Comparison of ENCODE assay signal across 1 cellular context in genomic region chr3:3179407-3180094, GRCh38.
TF ChIP-seq lines count a peak whose summit lies in the region.

TSS of gene CRBN (minus strand) at chr3:3179691. CDS start at chr3:3179687, 4 bp downstream.

TF ChIP-seq in HepG2, 621 proteins besides CTCF, POLR2A, EP300 and RAD21 (continued from another document and continues in another):
- TF ChIP-seq ZNF503 (CRISPR knock-in tag; IDR thresholded peaks at IDR 0.05) (peak; percentile 89; the same call in 1 of the 2 replicates), ISX (CRISPR knock-in tag; conservative IDR thresholded peaks at IDR 0.05) (0 out of 2 replicates have a peak, but pooled peaks have one; percentile 22), DNMT3B (CRISPR knock-in tag; conservative IDR thresholded peaks at IDR 0.05) (no peak), NRL (CRISPR knock-in tag; IDR thresholded peaks at IDR 0.05; ENCODE audit: borderline replicate concordance) (peak; percentile 76; the same call in 1 of the 2 replicates), MEIS2 (CRISPR knock-in tag; IDR thresholded peaks at IDR 0.05) (peak; percentile 85), ZNF225 (CRISPR knock-in tag; IDR thresholded peaks at IDR 0.05) (peak; percentile 95), TBP (CRISPR knock-in tag; IDR thresholded peaks at IDR 0.05) (peak; percentile 66; the same call in 1 of the 2 replicates), ZBTB3 (CRISPR knock-in tag; IDR thresholded peaks at IDR 0.05; ENCODE audit: borderline replicate concordance, low read depth) (no peak), ZNF816 (CRISPR knock-in tag; IDR thresholded peaks at IDR 0.05; ENCODE audit: borderline replicate concordance) (peak; percentile 68; the same call in 1 of the 2 replicates), THYN1 (CRISPR knock-in tag; IDR thresholded peaks at IDR 0.05; ENCODE audit: borderline replicate concordance, low read depth) (no peak), ZNF12 (CRISPR knock-in tag; IDR thresholded peaks at IDR 0.05) (no peak; the same call in 1 of the 2 replicates), POLR2AphosphoS2 (IDR thresholded peaks at IDR 0.05; ENCODE audit: low read depth, low read length) (0 out of 2 replicates have a peak, but pooled peaks have one; percentile 68), SRSF4 (IDR thresholded peaks at IDR 0.05; ENCODE audit: low read depth, low read length, poor library complexity, severe bottlenecking) (no peak), MLX (CRISPR knock-in tag; IDR thresholded peaks at IDR 0.05) (0 out of 2 replicates have a peak, but pooled peaks have one; percentile 39), NR1H2 (CRISPR knock-in tag; IDR thresholded peaks at IDR 0.05; ENCODE audit: borderline replicate concordance, low read depth) (no peak), ZC3H4 (CRISPR knock-in tag; IDR thresholded peaks at IDR 0.05; ENCODE audit: borderline replicate concordance) (peak; percentile 49; the same call in 1 of the 2 replicates), ZNF879 (CRISPR knock-in tag; IDR thresholded peaks at IDR 0.05) (no peak), ZNF33B (CRISPR knock-in tag; IDR thresholded peaks at IDR 0.05) (peak; percentile 90; the same call in 1 of the 2 replicates), ATRX (CRISPR knock-in tag; IDR thresholded peaks at IDR 0.05; ENCODE audit: borderline replicate concordance) (no peak), ATF7-NPFF (CRISPR knock-in tag; IDR thresholded peaks at IDR 0.05; ENCODE audit: low read depth) (peak; percentile 94), IKZF4 (CRISPR knock-in tag; IDR thresholded peaks at IDR 0.05; ENCODE audit: borderline replicate concordance, low read depth, not compliant biosample characterization) (peak; percentile 72), HDAC1 (CRISPR knock-in tag; IDR thresholded peaks at IDR 0.05) (peak; percentile 99), XRCC5 (optimal IDR thresholded peaks at IDR 0.05; ENCODE audit: low read length) (peak; percentile 96), TARDBP (CRISPR knock-in tag; IDR thresholded peaks at IDR 0.05) (peak; percentile 85; the same call in 1 of the 2 replicates), ZNF343 (CRISPR knock-in tag; IDR thresholded peaks at IDR 0.05) (peak; percentile 89; the same call in 1 of the 2 replicates), DRAP1 (CRISPR knock-in tag; IDR thresholded peaks at IDR 0.05) (peak; percentile 68; the same call in 1 of the 2 replicates), KDM5B (CRISPR knock-in tag; IDR thresholded peaks at IDR 0.05; ENCODE audit: borderline replicate concordance) (peak; percentile 90; the same call in 1 of the 2 replicates), ARID2 (CRISPR knock-in tag; IDR thresholded peaks at IDR 0.05; ENCODE audit: borderline replicate concordance) (no peak), ZNF841 (CRISPR knock-in tag; IDR thresholded peaks at IDR 0.05; ENCODE audit: borderline replicate concordance) (0 out of 2 replicates have a peak, but pooled peaks have one; percentile 57), ZNF274 (CRISPR knock-in tag; IDR thresholded peaks at IDR 0.05) (peak; percentile 95; the same call in 1 of the 2 replicates), HMGXB3 (CRISPR knock-in tag; IDR thresholded peaks at IDR 0.05; ENCODE audit: borderline replicate concordance) (peak; percentile 82; the same call in 1 of the 2 replicates), HOXA7 (CRISPR knock-in tag; IDR thresholded peaks at IDR 0.05) (no peak)
- TF ChIP-seq, protein P1, sequence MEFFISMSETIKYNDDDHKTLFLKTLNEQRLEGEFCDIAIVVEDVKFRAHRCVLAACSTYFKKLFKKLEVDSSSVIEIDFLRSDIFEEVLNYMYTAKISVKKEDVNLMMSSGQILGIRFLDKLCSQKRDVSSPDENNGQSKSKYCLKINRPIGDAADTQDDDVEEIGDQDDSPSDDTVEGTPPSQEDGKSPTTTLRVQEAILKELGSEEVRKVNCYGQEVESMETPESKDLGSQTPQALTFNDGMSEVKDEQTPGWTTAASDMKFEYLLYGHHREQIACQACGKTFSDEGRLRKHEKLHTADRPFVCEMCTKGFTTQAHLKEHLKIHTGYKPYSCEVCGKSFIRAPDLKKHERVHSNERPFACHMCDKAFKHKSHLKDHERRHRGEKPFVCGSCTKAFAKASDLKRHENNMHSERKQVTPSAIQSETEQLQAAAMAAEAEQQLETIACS (CRISPR knock-in tag; IDR thresholded peaks at IDR 0.05), result peak; percentile 69
- TF ChIP-seq, protein P2, sequence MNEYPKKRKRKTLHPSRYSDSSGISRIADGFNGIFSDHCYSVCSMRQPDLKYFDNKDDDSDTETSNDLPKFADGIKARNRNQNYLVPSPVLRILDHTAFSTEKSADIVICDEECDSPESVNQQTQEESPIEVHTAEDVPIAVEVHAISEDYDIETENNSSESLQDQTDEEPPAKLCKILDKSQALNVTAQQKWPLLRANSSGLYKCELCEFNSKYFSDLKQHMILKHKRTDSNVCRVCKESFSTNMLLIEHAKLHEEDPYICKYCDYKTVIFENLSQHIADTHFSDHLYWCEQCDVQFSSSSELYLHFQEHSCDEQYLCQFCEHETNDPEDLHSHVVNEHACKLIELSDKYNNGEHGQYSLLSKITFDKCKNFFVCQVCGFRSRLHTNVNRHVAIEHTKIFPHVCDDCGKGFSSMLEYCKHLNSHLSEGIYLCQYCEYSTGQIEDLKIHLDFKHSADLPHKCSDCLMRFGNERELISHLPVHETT (CRISPR knock-in tag; conservative IDR thresholded peaks at IDR 0.05), result 0 out of 2 replicates have a peak, but pooled peaks have one; percentile 77
- TF ChIP-seq, protein P3, sequence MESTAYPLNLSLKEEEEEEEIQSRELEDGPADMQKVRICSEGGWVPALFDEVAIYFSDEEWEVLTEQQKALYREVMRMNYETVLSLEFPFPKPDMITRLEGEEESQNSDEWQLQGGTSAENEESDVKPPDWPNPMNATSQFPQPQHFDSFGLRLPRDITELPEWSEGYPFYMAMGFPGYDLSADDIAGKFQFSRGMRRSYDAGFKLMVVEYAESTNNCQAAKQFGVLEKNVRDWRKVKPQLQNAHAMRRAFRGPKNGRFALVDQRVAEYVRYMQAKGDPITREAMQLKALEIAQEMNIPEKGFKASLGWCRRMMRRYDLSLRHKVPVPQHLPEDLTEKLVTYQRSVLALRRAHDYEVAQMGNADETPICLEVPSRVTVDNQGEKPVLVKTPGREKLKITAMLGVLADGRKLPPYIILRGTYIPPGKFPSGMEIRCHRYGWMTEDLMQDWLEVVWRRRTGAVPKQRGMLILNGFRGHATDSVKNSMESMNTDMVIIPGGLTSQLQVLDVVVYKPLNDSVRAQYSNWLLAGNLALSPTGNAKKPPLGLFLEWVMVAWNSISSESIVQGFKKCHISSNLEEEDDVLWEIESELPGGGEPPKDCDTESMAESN (CRISPR knock-in tag; conservative IDR thresholded peaks at IDR 0.05), result peak; percentile 93; the same call in 1 of the 2 replicates
- TF ChIP-seq, protein P4, sequence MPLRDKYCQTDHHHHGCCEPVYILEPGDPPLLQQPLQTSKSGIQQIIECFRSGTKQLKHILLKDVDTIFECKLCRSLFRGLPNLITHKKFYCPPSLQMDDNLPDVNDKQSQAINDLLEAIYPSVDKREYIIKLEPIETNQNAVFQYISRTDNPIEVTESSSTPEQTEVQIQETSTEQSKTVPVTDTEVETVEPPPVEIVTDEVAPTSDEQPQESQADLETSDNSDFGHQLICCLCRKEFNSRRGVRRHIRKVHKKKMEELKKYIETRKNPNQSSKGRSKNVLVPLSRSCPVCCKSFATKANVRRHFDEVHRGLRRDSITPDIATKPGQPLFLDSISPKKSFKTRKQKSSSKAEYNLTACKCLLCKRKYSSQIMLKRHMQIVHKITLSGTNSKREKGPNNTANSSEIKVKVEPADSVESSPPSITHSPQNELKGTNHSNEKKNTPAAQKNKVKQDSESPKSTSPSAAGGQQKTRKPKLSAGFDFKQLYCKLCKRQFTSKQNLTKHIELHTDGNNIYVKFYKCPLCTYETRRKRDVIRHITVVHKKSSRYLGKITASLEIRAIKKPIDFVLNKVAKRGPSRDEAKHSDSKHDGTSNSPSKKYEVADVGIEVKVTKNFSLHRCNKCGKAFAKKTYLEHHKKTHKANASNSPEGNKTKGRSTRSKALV (CRISPR knock-in tag; IDR thresholded peaks at IDR 0.05), result peak; percentile 78; the same call in 1 of the 2 replicates
- TF ChIP-seq, protein P5, sequence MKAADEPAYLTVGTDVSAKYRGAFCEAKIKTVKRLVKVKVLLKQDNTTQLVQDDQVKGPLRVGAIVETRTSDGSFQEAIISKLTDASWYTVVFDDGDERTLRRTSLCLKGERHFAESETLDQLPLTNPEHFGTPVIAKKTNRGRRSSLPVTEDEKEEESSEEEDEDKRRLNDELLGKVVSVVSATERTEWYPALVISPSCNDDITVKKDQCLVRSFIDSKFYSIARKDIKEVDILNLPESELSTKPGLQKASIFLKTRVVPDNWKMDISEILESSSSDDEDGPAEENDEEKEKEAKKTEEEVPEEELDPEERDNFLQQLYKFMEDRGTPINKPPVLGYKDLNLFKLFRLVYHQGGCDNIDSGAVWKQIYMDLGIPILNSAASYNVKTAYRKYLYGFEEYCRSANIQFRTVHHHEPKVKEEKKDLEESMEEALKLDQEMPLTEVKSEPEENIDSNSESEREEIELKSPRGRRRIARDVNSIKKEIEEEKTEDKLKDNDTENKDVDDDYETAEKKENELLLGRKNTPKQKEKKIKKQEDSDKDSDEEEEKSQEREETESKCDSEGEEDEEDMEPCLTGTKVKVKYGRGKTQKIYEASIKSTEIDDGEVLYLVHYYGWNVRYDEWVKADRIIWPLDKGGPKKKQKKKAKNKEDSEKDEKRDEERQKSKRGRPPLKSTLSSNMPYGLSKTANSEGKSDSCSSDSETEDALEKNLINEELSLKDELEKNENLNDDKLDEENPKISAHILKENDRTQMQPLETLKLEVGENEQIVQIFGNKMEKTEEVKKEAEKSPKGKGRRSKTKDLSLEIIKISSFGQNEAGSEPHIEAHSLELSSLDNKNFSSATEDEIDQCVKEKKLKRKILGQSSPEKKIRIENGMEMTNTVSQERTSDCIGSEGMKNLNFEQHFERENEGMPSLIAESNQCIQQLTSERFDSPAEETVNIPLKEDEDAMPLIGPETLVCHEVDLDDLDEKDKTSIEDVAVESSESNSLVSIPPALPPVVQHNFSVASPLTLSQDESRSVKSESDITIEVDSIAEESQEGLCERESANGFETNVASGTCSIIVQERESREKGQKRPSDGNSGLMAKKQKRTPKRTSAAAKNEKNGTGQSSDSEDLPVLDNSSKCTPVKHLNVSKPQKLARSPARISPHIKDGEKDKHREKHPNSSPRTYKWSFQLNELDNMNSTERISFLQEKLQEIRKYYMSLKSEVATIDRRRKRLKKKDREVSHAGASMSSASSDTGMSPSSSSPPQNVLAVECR (CRISPR knock-in tag; IDR thresholded peaks at IDR 0.05; ENCODE audit: borderline replicate concordance), result peak; percentile 94
